ENCODE assay signal across 9 cellular contexts in genomic region chr6:141464490-141464889, GRCh38.
DNase-seq lines count a peak whose midpoint lies in the region; ATAC-seq and TF ChIP-seq lines count a peak whose summit lies in the region.
"Had no signal": no experiment of that assay in that cellular context is flagged by ENCODE, and none has a peak within 500 bp of the region (broad histone marks: within the 10 kb centered on the region; RNA-seq: fewer than 3 reads in every experiment).

No MANE protein-coding gene starts in this region.

- H3K4me1 Mint-ChIP-seq in activated T-cell treated with anti-CD3 and anti-CD28 coated beads, Interleukin-2, amount 50 U/mL, for 72 hours (ENCODE audit: low read depth): peaks cover 12% of the 10 kb centered on the region
- peaks cover 16 to 39% of the 10 kb centered on the region in 2 donors for H3K4me1 Mint-ChIP-seq in immature natural killer cell

- no peak for TF ChIP-seq CTCF in fibroblast of pulmonary artery (IDR thresholded peaks at IDR 0.05; ENCODE audit: low read length, missing control alignments)

- no peak for DNase-seq in activated T-cell treated with anti-CD3 and anti-CD28 coated beads, Interleukin-2, amount 50 U/mL, for 72 hours
- no peak for DNase-seq in activated T-cell treated with anti-CD3 and anti-CD28 coated beads, Interleukin-2, amount 50 U/mL, for 1 hour
- DNase-seq in NCI-H345 (lab: John Stamatoyannopoulos, UW): peak; percentile 95
- peak; percentile 69 for DNase-seq in fibroblast of pulmonary artery (ENCODE audit: low read depth)
- no peak for DNase-seq in immature natural killer cell
- no peak for DNase-seq in GM19238 (ENCODE audit: insufficient read length, low spot score)
- DNase-seq in activated CD4-positive, alpha-beta T cell treated with anti-CD3 and anti-CD28 coated beads for 4 hours: no peak

- H3K9me3 Mint-ChIP-seq in activated T-cell treated with anti-CD3 and anti-CD28 coated beads, Interleukin-2, amount 50 U/mL, for 72 hours: no peaks in the 10 kb centered on the region
- H3K9me3 Mint-ChIP-seq in immature natural killer cell: no peaks in the 10 kb centered on the region

- H3K27me3 Mint-ChIP-seq in activated T-cell treated with anti-CD3 and anti-CD28 coated beads, Interleukin-2, amount 50 U/mL, for 72 hours (ENCODE audit: low read depth): no peaks in the 10 kb centered on the region
- H3K27me3 Mint-ChIP-seq in immature natural killer cell (ENCODE audit: low read depth in 3 of 3): peaks cover 0 to 5% (median 3%) of the 10 kb centered on the region in 3 donors

- peak overlapping the region; percentile 60 for H3K27ac Mint-ChIP-seq in activated T-cell treated with anti-CD3 and anti-CD28 coated beads, Interleukin-2, amount 50 U/mL, for 72 hours
- no peak overlapping the region for H3K27ac Mint-ChIP-seq in immature natural killer cell

- no peaks in the 10 kb centered on the region for H3K36me3 Mint-ChIP-seq in activated T-cell treated with anti-CD3 and anti-CD28 coated beads, Interleukin-2, amount 50 U/mL, for 72 hours (ENCODE audit: insufficient read depth in 2 of 2)
- peaks cover 0 to 8% (median 0%) of the 10 kb centered on the region in 3 donors for H3K36me3 Mint-ChIP-seq in immature natural killer cell

- H3K4me3 Mint-ChIP-seq in activated T-cell treated with anti-CD3 and anti-CD28 coated beads, Interleukin-2, amount 50 U/mL, for 72 hours: no peak overlapping the region
- H3K4me3 Mint-ChIP-seq in immature natural killer cell: no peak overlapping the region

- ATAC-seq in activated T-cell treated with anti-CD3 and anti-CD28 coated beads, Interleukin-2, amount 50 U/mL, for 72 hours (replicated peaks in 1 of 2): no peak
- ATAC-seq in HG03060 (IDR thresholded peaks at IDR 0.05; ENCODE audit: low read depth, unreplicated experiment): peak; percentile 82

- no peak overlapping the region for H3K4me3 ChIP-seq in fibroblast of pulmonary artery (replicated peaks; ENCODE audit: low read depth, low read length)
- H3K4me3 ChIP-seq: SK-N-MC had no signal

Comparison
In these comparisons a context has a peak if more than half of its experiments do, and no peak if none do; other contexts are left out.
1. DNase-seq: peak in NCI-H345 (single experiment) and fibroblast of pulmonary artery (single experiment); none in activated T-cell treated with anti-CD3 and anti-CD28 coated beads, Interleukin-2, amount 50 U/mL, for 72 hours (0 of 2), activated T-cell treated with anti-CD3 and anti-CD28 coated beads, Interleukin-2, amount 50 U/mL, for 1 hour (single experiment), immature natural killer cell (0 of 3), GM19238 (single experiment) and activated CD4-positive, alpha-beta T cell treated with anti-CD3 and anti-CD28 coated beads for 4 hours (0 of 2).